Comparison of ENCODE assay signal across 1 cellular context in the genomic region with DNA sequence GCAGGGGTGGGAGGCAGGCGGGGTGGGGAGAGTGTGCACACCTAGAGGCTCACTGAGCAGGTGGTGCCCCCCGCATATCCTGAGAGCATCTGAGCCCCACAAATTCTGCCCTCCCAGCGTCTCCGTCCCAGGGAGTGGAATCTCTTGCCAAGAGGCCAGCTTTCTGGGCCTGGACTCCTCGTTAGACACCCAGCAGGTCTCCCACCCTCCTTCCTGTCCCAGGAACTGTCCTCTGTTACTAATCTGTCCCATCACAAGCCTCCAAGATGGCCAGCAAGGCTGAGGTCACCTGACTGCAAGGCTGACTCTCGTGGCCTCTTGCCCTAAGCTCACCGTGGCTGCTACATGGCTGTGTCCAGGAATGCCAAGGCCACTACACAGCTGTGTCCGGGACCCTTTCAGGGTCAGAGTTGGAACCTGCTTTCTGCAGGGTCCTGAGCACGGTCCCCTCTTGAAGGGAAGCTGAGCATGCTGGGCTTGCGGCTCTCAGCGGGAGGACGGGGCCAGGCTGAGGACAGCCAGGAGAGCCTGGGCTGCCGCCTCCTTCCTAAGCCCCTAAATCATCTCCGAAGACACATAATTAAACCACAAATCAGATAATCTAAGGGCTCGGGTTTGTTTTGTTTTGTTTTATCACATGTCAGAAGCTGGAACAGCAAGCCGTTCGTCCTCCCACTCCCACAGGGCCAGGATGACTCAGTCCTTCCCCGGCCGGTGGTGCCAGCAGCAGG.
TF ChIP-seq lines count a peak whose summit lies in the region.

No MANE protein-coding gene starts in this region.

TF ChIP-seq in K562, 482 proteins besides CTCF, POLR2A, EP300 and RAD21 (continued from another document and continues in another):
- TF ChIP-seq, protein P1, sequence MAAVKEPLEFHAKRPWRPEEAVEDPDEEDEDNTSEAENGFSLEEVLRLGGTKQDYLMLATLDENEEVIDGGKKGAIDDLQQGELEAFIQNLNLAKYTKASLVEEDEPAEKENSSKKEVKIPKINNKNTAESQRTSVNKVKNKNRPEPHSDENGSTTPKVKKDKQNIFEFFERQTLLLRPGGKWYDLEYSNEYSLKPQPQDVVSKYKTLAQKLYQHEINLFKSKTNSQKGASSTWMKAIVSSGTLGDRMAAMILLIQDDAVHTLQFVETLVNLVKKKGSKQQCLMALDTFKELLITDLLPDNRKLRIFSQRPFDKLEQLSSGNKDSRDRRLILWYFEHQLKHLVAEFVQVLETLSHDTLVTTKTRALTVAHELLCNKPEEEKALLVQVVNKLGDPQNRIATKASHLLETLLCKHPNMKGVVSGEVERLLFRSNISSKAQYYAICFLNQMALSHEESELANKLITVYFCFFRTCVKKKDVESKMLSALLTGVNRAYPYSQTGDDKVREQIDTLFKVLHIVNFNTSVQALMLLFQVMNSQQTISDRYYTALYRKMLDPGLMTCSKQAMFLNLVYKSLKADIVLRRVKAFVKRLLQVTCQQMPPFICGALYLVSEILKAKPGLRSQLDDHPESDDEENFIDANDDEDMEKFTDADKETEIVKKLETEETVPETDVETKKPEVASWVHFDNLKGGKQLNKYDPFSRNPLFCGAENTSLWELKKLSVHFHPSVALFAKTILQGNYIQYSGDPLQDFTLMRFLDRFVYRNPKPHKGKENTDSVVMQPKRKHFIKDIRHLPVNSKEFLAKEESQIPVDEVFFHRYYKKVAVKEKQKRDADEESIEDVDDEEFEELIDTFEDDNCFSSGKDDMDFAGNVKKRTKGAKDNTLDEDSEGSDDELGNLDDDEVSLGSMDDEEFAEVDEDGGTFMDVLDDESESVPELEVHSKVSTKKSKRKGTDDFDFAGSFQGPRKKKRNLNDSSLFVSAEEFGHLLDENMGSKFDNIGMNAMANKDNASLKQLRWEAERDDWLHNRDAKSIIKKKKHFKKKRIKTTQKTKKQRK (IDR thresholded peaks at IDR 0.05; ENCODE audit: borderline replicate concordance, low read depth, low read length): no peak
- TF ChIP-seq HES1 (IDR thresholded peaks at IDR 0.05; ENCODE audit: low read depth): peak; percentile 94
- TF ChIP-seq DACH1 (IDR thresholded peaks at IDR 0.05; ENCODE audit: partially characterized antibody): no peak
- TF ChIP-seq FOSL1 (tag; conservative IDR thresholded peaks at IDR 0.05): peak; percentile 77
- TF ChIP-seq ZNF592 (IDR thresholded peaks at IDR 0.05): no peak
- TF ChIP-seq HIVEP1 (CRISPR knock-in tag; IDR thresholded peaks at IDR 0.05): no peak
- TF ChIP-seq SIX5 (IDR thresholded peaks at IDR 0.05; ENCODE audit: borderline replicate concordance in 1 of 2, insufficient read depth in 1 of 2, low read depth in 1 of 2, low read length in 2 of 2): no peak
- no peak for TF ChIP-seq PATZ1 (CRISPR knock-in tag; IDR thresholded peaks at IDR 0.05; ENCODE audit: borderline replicate concordance)
- no peak for TF ChIP-seq FOXP4 (CRISPR knock-in tag; IDR thresholded peaks at IDR 0.05; ENCODE audit: borderline replicate concordance)
- no peak for TF ChIP-seq IRF2 (CRISPR knock-in tag; IDR thresholded peaks at IDR 0.05)
- no peak for TF ChIP-seq TAF9B (IDR thresholded peaks at IDR 0.05; ENCODE audit: partially characterized antibody)
- TF ChIP-seq PKNOX1 (IDR thresholded peaks at IDR 0.05): peak; percentile 71
- no peak for TF ChIP-seq HDAC6 (IDR thresholded peaks at IDR 0.05; ENCODE audit: low read depth, low read length)
- peak; percentile 91 for TF ChIP-seq MEIS2 (IDR thresholded peaks at IDR 0.05; ENCODE audit: partially characterized antibody)
- peak; percentile 52 for TF ChIP-seq CBFA2T3 (IDR thresholded peaks at IDR 0.05)
- 0 out of 2 replicates have a peak, but pooled peaks have one; percentile 22 for TF ChIP-seq ARID1B (IDR thresholded peaks at IDR 0.05)
- peak; percentile 36; the same call in 1 of the 2 replicates for TF ChIP-seq ATF3 (IDR thresholded peaks at IDR 0.05)
- no peak for TF ChIP-seq ATF3 (CRISPR knock-in tag; conservative IDR thresholded peaks at IDR 0.05)
- TF ChIP-seq STAT6 (CRISPR knock-in tag; IDR thresholded peaks at IDR 0.05): no peak
- no peak for TF ChIP-seq POLR3G (IDR thresholded peaks at IDR 0.05; ENCODE audit: extremely low read depth, insufficient read length, insufficient replicate concordance)
- no peak for TF ChIP-seq ZNF609 (CRISPR knock-in tag; IDR thresholded peaks at IDR 0.05; ENCODE audit: borderline replicate concordance)
- TF ChIP-seq KDM1A (IDR thresholded peaks at IDR 0.05): peak; percentile 53 to 64; a peak in 3 of 4 replicates
- no peak for TF ChIP-seq ZKSCAN1 (IDR thresholded peaks at IDR 0.05; ENCODE audit: low read depth, low read length)
- no peak for TF ChIP-seq KLF6 (CRISPR knock-in tag; IDR thresholded peaks at IDR 0.05; ENCODE audit: borderline replicate concordance)
- TF ChIP-seq PURB (CRISPR knock-in tag; IDR thresholded peaks at IDR 0.05; ENCODE audit: low read depth): no peak
- TF ChIP-seq ZNF217 (CRISPR knock-in tag; IDR thresholded peaks at IDR 0.05): no peak
- TF ChIP-seq ZNF444 (CRISPR knock-in tag; IDR thresholded peaks at IDR 0.05): no peak
- TF ChIP-seq FOXM1 (IDR thresholded peaks at IDR 0.05; ENCODE audit: low read depth): no peak
- no peak for TF ChIP-seq FOXM1 (CRISPR knock-in tag; IDR thresholded peaks at IDR 0.05; ENCODE audit: low read depth)
